ENCODE assay signal across 1 cellular context in the genomic region with DNA sequence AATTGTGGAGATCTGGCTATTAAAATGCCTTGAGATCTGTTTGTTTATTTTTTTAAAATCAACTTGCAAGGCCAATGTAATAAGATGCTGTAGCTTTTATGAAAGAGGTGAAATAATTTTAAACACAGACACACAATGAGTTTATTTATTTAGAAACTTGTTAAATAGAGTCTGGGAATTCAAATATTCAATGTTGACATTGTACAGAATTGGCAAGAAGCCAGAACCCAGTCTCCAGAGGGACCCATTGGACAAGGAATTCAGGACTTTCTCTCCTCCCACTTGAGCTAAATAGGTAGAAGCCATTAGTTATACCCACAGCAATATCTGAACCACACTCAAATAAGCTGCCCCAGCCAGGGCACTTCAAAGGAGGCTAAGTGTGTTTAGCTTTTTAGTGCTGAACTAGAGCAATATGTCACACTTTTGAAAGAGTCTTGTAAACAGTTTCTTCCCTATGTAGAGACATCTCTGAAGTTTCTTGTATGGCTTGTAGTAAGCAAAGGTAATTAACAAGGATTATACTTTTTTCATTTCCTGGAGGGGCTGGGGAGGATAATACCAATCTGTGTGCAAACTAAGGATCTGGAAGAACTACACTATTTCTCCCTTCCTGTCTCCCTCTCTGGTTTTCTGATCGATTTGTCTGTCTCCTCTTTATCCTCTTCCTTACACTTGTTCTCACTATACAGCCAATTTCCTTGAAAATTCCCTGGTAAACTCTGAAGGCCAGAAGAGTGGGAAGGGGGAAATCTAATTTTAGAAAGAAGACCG.
TF ChIP-seq lines count a peak whose summit lies in the region.

No MANE protein-coding gene starts in this region.

TF ChIP-seq in HEK293, 187 proteins besides CTCF, POLR2A, EP300 and RAD21 (continued from another document):
- TF ChIP-seq, protein P1, sequence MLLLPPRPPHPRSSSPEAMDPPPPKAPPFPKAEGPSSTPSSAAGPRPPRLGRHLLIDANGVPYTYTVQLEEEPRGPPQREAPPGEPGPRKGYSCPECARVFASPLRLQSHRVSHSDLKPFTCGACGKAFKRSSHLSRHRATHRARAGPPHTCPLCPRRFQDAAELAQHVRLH (tag by site-specific recombination; IDR thresholded peaks at IDR 0.05) = 0 out of 2 replicates have a peak, but pooled peaks have one; percentile 35
- peak; percentile 67 for TF ChIP-seq SP7 (tag by site-specific recombination; IDR thresholded peaks at IDR 0.05)
- TF ChIP-seq ZNF792 (tag by site-specific recombination; IDR thresholded peaks at IDR 0.05) = no peak
- no peak for TF ChIP-seq ZNF529 (tag by site-specific recombination; IDR thresholded peaks at IDR 0.05; ENCODE audit: insufficient replicate concordance)
- TF ChIP-seq SCRT1 (tag by site-specific recombination; IDR thresholded peaks at IDR 0.05; ENCODE audit: borderline replicate concordance) = peak; percentile 56; the same call in 1 of the 2 replicates
- TF ChIP-seq GLIS1 (tag by site-specific recombination; IDR thresholded peaks at IDR 0.05) = peak; percentile 50
- TF ChIP-seq ZNF664 (tag by site-specific recombination; IDR thresholded peaks at IDR 0.05) = peak; percentile 16; the same call in 1 of the 2 replicates
- TF ChIP-seq, protein P2, sequence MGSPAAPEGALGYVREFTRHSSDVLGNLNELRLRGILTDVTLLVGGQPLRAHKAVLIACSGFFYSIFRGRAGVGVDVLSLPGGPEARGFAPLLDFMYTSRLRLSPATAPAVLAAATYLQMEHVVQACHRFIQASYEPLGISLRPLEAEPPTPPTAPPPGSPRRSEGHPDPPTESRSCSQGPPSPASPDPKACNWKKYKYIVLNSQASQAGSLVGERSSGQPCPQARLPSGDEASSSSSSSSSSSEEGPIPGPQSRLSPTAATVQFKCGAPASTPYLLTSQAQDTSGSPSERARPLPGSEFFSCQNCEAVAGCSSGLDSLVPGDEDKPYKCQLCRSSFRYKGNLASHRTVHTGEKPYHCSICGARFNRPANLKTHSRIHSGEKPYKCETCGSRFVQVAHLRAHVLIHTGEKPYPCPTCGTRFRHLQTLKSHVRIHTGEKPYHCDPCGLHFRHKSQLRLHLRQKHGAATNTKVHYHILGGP (tag by site-specific recombination; IDR thresholded peaks at IDR 0.05) = peak; percentile 65; the same call in 1 of the 2 replicates
- 0 out of 2 replicates have a peak, but pooled peaks have one; percentile 31 for TF ChIP-seq BCL11A (tag by site-specific recombination; IDR thresholded peaks at IDR 0.05; ENCODE audit: low read depth)
- TF ChIP-seq, protein P3, sequence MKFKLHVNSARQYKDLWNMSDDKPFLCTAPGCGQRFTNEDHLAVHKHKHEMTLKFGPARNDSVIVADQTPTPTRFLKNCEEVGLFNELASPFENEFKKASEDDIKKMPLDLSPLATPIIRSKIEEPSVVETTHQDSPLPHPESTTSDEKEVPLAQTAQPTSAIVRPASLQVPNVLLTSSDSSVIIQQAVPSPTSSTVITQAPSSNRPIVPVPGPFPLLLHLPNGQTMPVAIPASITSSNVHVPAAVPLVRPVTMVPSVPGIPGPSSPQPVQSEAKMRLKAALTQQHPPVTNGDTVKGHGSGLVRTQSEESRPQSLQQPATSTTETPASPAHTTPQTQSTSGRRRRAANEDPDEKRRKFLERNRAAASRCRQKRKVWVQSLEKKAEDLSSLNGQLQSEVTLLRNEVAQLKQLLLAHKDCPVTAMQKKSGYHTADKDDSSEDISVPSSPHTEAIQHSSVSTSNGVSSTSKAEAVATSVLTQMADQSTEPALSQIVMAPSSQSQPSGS (tag by site-specific recombination; IDR thresholded peaks at IDR 0.05; ENCODE audit: low read depth) = peak; percentile 3; the same call in 1 of the 2 replicates
- no peak for TF ChIP-seq ZNF423 (tag by site-specific recombination; IDR thresholded peaks at IDR 0.05)
- TF ChIP-seq ZNF214 (tag by site-specific recombination; IDR thresholded peaks at IDR 0.05; ENCODE audit: borderline replicate concordance) = peak; percentile 75; the same call in 1 of the 2 replicates
- TF ChIP-seq OVOL3 (tag by site-specific recombination; IDR thresholded peaks at IDR 0.05) = peak; percentile 77; the same call in 1 of the 2 replicates
- TF ChIP-seq ZNF24 (tag by site-specific recombination; IDR thresholded peaks at IDR 0.05) = peak; percentile 69; the same call in 1 of the 2 replicates
- TF ChIP-seq ZNF658 (tag by site-specific recombination; IDR thresholded peaks at IDR 0.05) = no peak
- TF ChIP-seq ZNF624 (tag by site-specific recombination; IDR thresholded peaks at IDR 0.05) = 0 out of 2 replicates have a peak, but pooled peaks have one; percentile 40
- TF ChIP-seq ZNF10 (tag by site-specific recombination; IDR thresholded peaks at IDR 0.05) = peak; percentile 33; the same call in 1 of the 2 replicates
- peak; percentile 73 for TF ChIP-seq ZBTB17 (tag by site-specific recombination; IDR thresholded peaks at IDR 0.05)
- TF ChIP-seq, protein P4, sequence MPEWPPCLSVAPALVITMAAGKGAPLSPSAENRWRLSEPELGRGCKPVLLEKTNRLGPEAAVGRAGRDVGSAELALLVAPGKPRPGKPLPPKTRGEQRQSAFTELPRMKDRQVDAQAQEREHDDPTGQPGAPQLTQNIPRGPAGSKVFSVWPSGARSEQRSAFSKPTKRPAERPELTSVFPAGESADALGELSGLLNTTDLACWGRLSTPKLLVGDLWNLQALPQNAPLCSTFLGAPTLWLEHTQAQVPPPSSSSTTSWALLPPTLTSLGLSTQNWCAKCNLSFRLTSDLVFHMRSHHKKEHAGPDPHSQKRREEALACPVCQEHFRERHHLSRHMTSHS (tag by site-specific recombination; IDR thresholded peaks at IDR 0.05) = no peak
- TF ChIP-seq ZFHX2 (tag by site-specific recombination; conservative IDR thresholded peaks at IDR 0.05) = peak; percentile 28; the same call in 1 of the 2 replicates
- TF ChIP-seq ZNF37A (tag by site-specific recombination; IDR thresholded peaks at IDR 0.05) = peak; percentile 81
- TF ChIP-seq ZNF561 (tag by site-specific recombination; IDR thresholded peaks at IDR 0.05; ENCODE audit: borderline replicate concordance) = peak; percentile 96
- TF ChIP-seq, protein P5, sequence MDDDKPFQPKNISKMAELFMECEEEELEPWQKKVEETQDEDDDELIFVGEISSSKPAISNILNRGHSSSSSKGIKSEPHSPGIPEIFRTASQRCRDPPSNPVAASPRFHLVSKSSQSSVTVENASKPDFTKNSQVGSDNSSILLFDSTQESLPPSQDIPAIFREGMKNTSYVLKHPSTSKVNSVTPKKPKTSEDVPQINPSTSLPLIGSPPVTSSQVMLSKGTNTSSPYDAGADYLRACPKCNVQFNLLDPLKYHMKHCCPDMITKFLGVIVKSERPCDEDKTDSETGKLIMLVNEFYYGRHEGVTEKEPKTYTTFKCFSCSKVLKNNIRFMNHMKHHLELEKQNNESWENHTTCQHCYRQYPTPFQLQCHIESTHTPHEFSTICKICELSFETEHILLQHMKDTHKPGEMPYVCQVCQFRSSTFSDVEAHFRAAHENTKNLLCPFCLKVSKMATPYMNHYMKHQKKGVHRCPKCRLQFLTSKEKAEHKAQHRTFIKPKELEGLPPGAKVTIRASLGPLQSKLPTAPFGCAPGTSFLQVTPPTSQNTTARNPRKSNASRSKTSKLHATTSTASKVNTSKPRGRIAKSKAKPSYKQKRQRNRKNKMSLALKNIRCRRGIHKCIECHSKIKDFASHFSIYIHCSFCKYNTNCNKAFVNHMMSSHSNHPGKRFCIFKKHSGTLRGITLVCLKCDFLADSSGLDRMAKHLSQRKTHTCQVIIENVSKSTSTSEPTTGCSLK (tag by site-specific recombination; IDR thresholded peaks at IDR 0.05) = no peak
- TF ChIP-seq ZBTB21 (tag by site-specific recombination; IDR thresholded peaks at IDR 0.05) = 0 out of 2 replicates have a peak, but pooled peaks have one; percentile 36
- TF ChIP-seq, protein P6, sequence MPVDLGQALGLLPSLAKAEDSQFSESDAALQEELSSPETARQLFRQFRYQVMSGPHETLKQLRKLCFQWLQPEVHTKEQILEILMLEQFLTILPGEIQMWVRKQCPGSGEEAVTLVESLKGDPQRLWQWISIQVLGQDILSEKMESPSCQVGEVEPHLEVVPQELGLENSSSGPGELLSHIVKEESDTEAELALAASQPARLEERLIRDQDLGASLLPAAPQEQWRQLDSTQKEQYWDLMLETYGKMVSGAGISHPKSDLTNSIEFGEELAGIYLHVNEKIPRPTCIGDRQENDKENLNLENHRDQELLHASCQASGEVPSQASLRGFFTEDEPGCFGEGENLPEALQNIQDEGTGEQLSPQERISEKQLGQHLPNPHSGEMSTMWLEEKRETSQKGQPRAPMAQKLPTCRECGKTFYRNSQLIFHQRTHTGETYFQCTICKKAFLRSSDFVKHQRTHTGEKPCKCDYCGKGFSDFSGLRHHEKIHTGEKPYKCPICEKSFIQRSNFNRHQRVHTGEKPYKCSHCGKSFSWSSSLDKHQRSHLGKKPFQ (tag by site-specific recombination; IDR thresholded peaks at IDR 0.05) = peak; percentile 79
- no peak for TF ChIP-seq PRDM1 (tag by site-specific recombination; IDR thresholded peaks at IDR 0.05)
- 0 out of 2 replicates have a peak, but pooled peaks have one; percentile 30 for TF ChIP-seq ZFP69B (tag by site-specific recombination; IDR thresholded peaks at IDR 0.05)
